In the genomic region with DNA sequence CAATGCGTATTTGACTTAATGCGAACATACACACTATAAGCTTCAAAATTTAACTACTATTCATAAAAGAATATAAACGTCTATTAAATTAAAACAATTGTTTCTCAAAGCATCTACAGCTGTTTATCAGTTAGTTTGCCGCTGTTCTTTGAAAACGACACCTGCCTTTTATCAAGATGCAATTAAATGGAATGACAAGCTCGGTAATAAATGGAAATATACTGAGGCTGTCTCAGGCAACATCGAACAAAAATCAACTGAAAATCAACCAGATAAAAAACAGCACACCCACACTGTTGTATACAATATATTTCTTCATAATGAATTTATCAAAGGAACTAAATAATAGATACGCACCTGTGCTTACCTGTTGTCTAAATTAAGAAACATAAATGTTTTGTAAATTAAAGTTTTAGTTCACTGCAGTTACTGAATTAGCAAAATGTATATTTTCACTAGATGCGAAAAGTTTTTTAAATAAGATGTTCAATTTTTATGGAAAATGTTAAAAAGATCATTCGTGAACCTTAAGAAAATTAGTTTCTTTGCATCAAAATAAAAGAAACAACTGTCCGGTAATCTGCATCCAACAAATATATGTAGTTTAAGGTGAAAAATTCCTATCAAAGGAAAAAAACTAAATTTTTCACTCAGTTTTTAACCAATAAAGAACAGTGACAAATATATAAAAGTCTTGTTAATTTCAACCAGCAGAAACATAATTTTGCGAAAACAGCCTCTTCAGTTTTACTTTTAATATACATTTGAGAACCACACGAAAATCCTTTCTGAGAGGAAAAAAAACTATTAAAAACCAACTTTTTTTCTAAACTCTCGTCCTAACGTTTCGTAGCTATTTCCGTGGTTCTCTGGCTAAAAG, we compare ENCODE assay signal across 1 cellular context.
TF ChIP-seq lines count a peak whose summit lies in the region.

No MANE protein-coding gene starts in this region.

TF ChIP-seq in HCT116, 20 proteins besides CTCF, POLR2A, EP300 and RAD21 (continued from another document):
- TF ChIP-seq, protein P1, sequence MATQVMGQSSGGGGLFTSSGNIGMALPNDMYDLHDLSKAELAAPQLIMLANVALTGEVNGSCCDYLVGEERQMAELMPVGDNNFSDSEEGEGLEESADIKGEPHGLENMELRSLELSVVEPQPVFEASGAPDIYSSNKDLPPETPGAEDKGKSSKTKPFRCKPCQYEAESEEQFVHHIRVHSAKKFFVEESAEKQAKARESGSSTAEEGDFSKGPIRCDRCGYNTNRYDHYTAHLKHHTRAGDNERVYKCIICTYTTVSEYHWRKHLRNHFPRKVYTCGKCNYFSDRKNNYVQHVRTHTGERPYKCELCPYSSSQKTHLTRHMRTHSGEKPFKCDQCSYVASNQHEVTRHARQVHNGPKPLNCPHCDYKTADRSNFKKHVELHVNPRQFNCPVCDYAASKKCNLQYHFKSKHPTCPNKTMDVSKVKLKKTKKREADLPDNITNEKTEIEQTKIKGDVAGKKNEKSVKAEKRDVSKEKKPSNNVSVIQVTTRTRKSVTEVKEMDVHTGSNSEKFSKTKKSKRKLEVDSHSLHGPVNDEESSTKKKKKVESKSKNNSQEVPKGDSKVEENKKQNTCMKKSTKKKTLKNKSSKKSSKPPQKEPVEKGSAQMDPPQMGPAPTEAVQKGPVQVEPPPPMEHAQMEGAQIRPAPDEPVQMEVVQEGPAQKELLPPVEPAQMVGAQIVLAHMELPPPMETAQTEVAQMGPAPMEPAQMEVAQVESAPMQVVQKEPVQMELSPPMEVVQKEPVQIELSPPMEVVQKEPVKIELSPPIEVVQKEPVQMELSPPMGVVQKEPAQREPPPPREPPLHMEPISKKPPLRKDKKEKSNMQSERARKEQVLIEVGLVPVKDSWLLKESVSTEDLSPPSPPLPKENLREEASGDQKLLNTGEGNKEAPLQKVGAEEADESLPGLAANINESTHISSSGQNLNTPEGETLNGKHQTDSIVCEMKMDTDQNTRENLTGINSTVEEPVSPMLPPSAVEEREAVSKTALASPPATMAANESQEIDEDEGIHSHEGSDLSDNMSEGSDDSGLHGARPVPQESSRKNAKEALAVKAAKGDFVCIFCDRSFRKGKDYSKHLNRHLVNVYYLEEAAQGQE (IDR thresholded peaks at IDR 0.05; ENCODE audit: low read depth): no peak
- no peak for TF ChIP-seq CEBPB (IDR thresholded peaks at IDR 0.05; ENCODE audit: low read depth)
- TF ChIP-seq FOSL1 (IDR thresholded peaks at IDR 0.05; ENCODE audit: low read depth): no peak
- no peak for TF ChIP-seq JUND (IDR thresholded peaks at IDR 0.05)
TF ChIP-seq in HCT116: peak in this region for 0.
